ENCODE assay signal across 9 cellular contexts in genomic region chr11:33857924-33858323, GRCh38. TPM values are rescaled to one million over a fixed set of nuclear protein-coding genes. Genes with fewer than 3 reads are reported as not detected.
A peak's percentile ranks its signal among the peaks of the same experiment; 100 is the strongest.
DNase-seq lines count a peak whose midpoint lies in the region; ATAC-seq, FAIRE-seq and TF ChIP-seq lines count a peak whose summit lies in the region.
"Had no signal": no experiment of that assay in that cellular context is flagged by ENCODE, and none has a peak within 500 bp of the region (broad histone marks: within the 10 kb centered on the region; RNA-seq: fewer than 3 reads in every experiment).

No MANE protein-coding gene starts in this region.

- ATAC-seq in HG03521 (IDR thresholded peaks at IDR 0.05; ENCODE audit: unreplicated experiment) = peak; percentile 64
- ATAC-seq in activated CD8-positive, alpha-beta T cell treated with anti-CD3 and anti-CD28 coated beads for 36 hours = peak; percentile 90
- no peak for ATAC-seq in HG03469 (IDR thresholded peaks at IDR 0.05; ENCODE audit: unreplicated experiment)

- TF ChIP-seq POLR2A in GM12891 (IDR thresholded peaks at IDR 0.05; ENCODE audit: low read depth, low read length) = no peak

- peak; percentile 94 for FAIRE-seq in GM12891 (lab: Jason Lieb, UNC)

- no peaks in the 10 kb centered on the region for H3K9me3 Mint-ChIP-seq in activated CD8-positive, alpha-beta T cell treated with anti-CD3 and anti-CD28 coated beads for 36 hours

- H3K36me3 ChIP-seq in effector memory CD4-positive, alpha-beta T cell (ENCODE audit: control insufficient read depth, insufficient read depth, low read length) = no peaks in the 10 kb centered on the region

- peak; percentile 86 for TF ChIP-seq CTCF in activated CD8-positive, alpha-beta T cell treated with anti-CD3 and anti-CD28 coated beads for 36 hours (IDR thresholded peaks at IDR 0.05)

- peaks cover 34% of the 10 kb centered on the region for H3K27me3 Mint-ChIP-seq in activated CD8-positive, alpha-beta T cell treated with anti-CD3 and anti-CD28 coated beads for 36 hours

- no peak overlapping the region for H3K4me3 ChIP-seq in effector memory CD4-positive, alpha-beta T cell (ENCODE audit: insufficient read depth, low read depth, low read length, poor library complexity, severe bottlenecking)
- H3K4me3 ChIP-seq: skin epidermis had no signal

- intact Hi-C loops in activated CD8-positive, alpha-beta T cell treated with anti-CD3 and anti-CD28 coated beads for 36 hours (cut with micrococcal nuclease) = loop anchor here (1.0 to 2.0 kb wide), 2 partner anchors 113 to 130 kb away; no protein-coding TSS in a partner anchor

- no peaks in the 10 kb centered on the region for H3K9me3 ChIP-seq in effector memory CD4-positive, alpha-beta T cell (ENCODE audit: control insufficient read depth, low read length)

- H3K4me1 ChIP-seq in effector memory CD4-positive, alpha-beta T cell (ENCODE audit: control insufficient read depth, insufficient read depth, low read length, poor library complexity, severe bottlenecking) = no peaks in the 10 kb centered on the region

- H3K4me1 Mint-ChIP-seq in activated CD8-positive, alpha-beta T cell treated with anti-CD3 and anti-CD28 coated beads for 36 hours (ENCODE audit: low read depth) = no peaks in the 10 kb centered on the region

- CTCF ChIA-PET in activated CD8-positive, alpha-beta T cell treated with anti-CD3 and anti-CD28 coated beads for 36 hours (lab: Charles Lee) = interaction anchor here (0.6 to 9.2 kb wide), 37 partner anchors 9 to 636 kb away, joined by 3 to 103 read pairs (median 4); partner anchors contain the start of gene LMO2

- no peaks in the 10 kb centered on the region for H3K27me3 ChIP-seq in effector memory CD4-positive, alpha-beta T cell (replicated peaks; ENCODE audit: control insufficient read depth, insufficient read depth, low read length, poor library complexity, severe bottlenecking)

- DNase-seq in GM12891 (ENCODE audit: insufficient read length, low spot score) (peak; percentile 47), NCI-H748 treated with DMSO at 0.1 percent for 48 hours (lab: John Stamatoyannopoulos, UW) (peak; percentile 56), midbrain (lab: John Stamatoyannopoulos, UW) (peak; percentile 73)
- DNase-seq in activated CD8-positive, alpha-beta T cell treated with anti-CD3 and anti-CD28 coated beads for 36 hours = peak; percentile 86
- DNase-seq in effector memory CD4-positive, alpha-beta T cell = peak; percentile 10 to 42 (median 13)
- peak; percentile 41 to 45 for DNase-seq in stimulated activated CD8-positive, alpha-beta memory T cell treated with anti-CD3 and anti-CD28 coated beads, Interleukin-4, amount 100 ng/mL, for 1 hour (ENCODE audit: low read depth in 2 of 2, low spot score in 1 of 2)

- H3K4me3 Mint-ChIP-seq in activated CD8-positive, alpha-beta T cell treated with anti-CD3 and anti-CD28 coated beads for 36 hours = no peak overlapping the region

- no peak overlapping the region for H3K27ac ChIP-seq in effector memory CD4-positive, alpha-beta T cell (ENCODE audit: insufficient read depth, low read length, poor library complexity, severe bottlenecking)
- H3K27ac ChIP-seq: skin epidermis had no signal

- POLR2A ChIA-PET in activated CD8-positive, alpha-beta T cell treated with anti-CD3 and anti-CD28 coated beads for 36 hours (lab: Charles Lee) = no interaction called here

- no peak overlapping the region for H3K27ac Mint-ChIP-seq in activated CD8-positive, alpha-beta T cell treated with anti-CD3 and anti-CD28 coated beads for 36 hours

- no peaks in the 10 kb centered on the region for H3K36me3 Mint-ChIP-seq in activated CD8-positive, alpha-beta T cell treated with anti-CD3 and anti-CD28 coated beads for 36 hours (ENCODE audit: low read depth)

TF ChIP-seq in GM12891, 5 proteins besides CTCF, POLR2A, EP300 and RAD21:
- TF ChIP-seq TAF1 (IDR thresholded peaks at IDR 0.05; ENCODE audit: low read depth, low read length) (no peak), PAX5 (IDR thresholded peaks at IDR 0.05; ENCODE audit: insufficient read depth, low read length, severe bottlenecking) (no peak), SPI1 (IDR thresholded peaks at IDR 0.05; ENCODE audit: low read depth, low read length) (no peak), POLR2AphosphoS5 (IDR thresholded peaks at IDR 0.05; ENCODE audit: low read depth, low read length) (no peak), POU2F2 (IDR thresholded peaks at IDR 0.05; ENCODE audit: low read depth, low read length) (peak; percentile 26; the same call in 1 of the 2 replicates)

RNA-seq across cellular contexts. Expression of gene LMO2, which starts 34.0 kb away (rescaled TPM):
- 24.5 TPM for polyA plus RNA-seq in GM12891 (2012; ENCODE audit: low read depth, missing spikeins)
- total RNA-seq in activated CD8-positive, alpha-beta T cell treated with anti-CD3 and anti-CD28 coated beads for 36 hours = not detected

Comparison
In these comparisons a context has a peak if more than half of its experiments do, and no peak if none do; other contexts are left out.
1. DNase-seq: peak in every context shown above with its lines; median percentile 86 in activated CD8-positive, alpha-beta T cell treated with anti-CD3 and anti-CD28 coated beads for 36 hours; 73 in midbrain; 56 in NCI-H748 treated with DMSO at 0.1 percent for 48 hours; 47 in GM12891; 43 in stimulated activated CD8-positive, alpha-beta memory T cell treated with anti-CD3 and anti-CD28 coated beads, Interleukin-4, amount 100 ng/mL, for 1 hour; 13 in effector memory CD4-positive, alpha-beta T cell.